In genomic region chr6:70234561-70235236, GRCh38 we compare ENCODE assay signal across 22 cellular contexts.
"Had no signal": no experiment of that assay in that cellular context is flagged by ENCODE, and none has a peak within 500 bp of the region (broad histone marks: within the 10 kb centered on the region; RNA-seq: fewer than 3 reads in every experiment).

No MANE protein-coding gene starts in this region.

- H3K4me3 ChIP-seq: MG63 had no signal

- H3K36me3 ChIP-seq: MG63 had no signal

- H3K9me3 ChIP-seq: MG63 had no signal

- ATAC-seq: HepG2, Panc1, PC-3, SK-N-SH treated with all-trans-retinoic acid at 6 μM for 48 hours had no signal

- DNase-seq: IMR-90; Karpas-422; KG1; MG63; NCI-H1092 treated with DMSO at 0.1 percent for 48 hours; NCI-H1436; NCI-H187; NCI-H2029; NCI-H2081 treated with DMSO at 0.1 percent for 48 hours; NCI-H2171 treated with DMSO at 0.1 percent for 48 hours; NCI-H345; NCI-H446 treated with DMSO at 0.1 percent for 48 hours; NCI-H510A treated with DMSO at 0.1 percent for 48 hours; NCI-H69; NCI-H774; NK-92 treated with Interleukin-12 subunit alpha and Interleukin-12 subunit beta, amount 100 ng/mL, for 24 hours; PC-3; SHP77 had no signal

- H3K27ac ChIP-seq: RWPE1 had no signal
